Comparison of ENCODE assay signal across 13 cellular contexts in genomic region chr4:176193898-176194297, GRCh38. TPM values are rescaled to one million over a fixed set of nuclear protein-coding genes. Genes with fewer than 3 reads are reported as not detected.
DNase-seq lines count a peak whose midpoint lies in the region; ATAC-seq, FAIRE-seq and TF ChIP-seq lines count a peak whose summit lies in the region.
"Had no signal": no experiment of that assay in that cellular context is flagged by ENCODE, and none has a peak within 500 bp of the region (broad histone marks: within the 10 kb centered on the region; RNA-seq: fewer than 3 reads in every experiment).

No MANE protein-coding gene starts in this region.

- TF ChIP-seq POLR2A in right lobe of liver (IDR thresholded peaks at IDR 0.05), result no peak

- peak overlapping the region; percentile 50 for H3K9ac ChIP-seq in adipocyte (ENCODE audit: low read length)

- H3K9me3 ChIP-seq in adipocyte (ENCODE audit: control insufficient read depth, low read length), result no peaks in the 10 kb centered on the region
- no peaks in the 10 kb centered on the region for H3K9me3 ChIP-seq in lower lobe of right lung
- no peaks in the 10 kb centered on the region for H3K9me3 ChIP-seq in right lobe of liver

- intact Hi-C loops in lower lobe of right lung (cut with DNase I), result no loop called here
- intact Hi-C loops in right lobe of liver (cut with DNase I), result no loop called here

- FAIRE-seq in HTR-8/SVneo (lab: Jason Lieb, UNC), result peak; percentile 9
- FAIRE-seq: D721Med had no signal

- H3K4me3 ChIP-seq in AG09309 (ENCODE audit: control insufficient read depth, low read depth, low read length) (no peak overlapping the region), adipocyte (ENCODE audit: low read length) (peak overlapping the region; percentile 33), retinal pigment epithelial cell (ENCODE audit: low read length) (no peak overlapping the region), lower lobe of right lung (no peak overlapping the region), right lobe of liver (no peak overlapping the region)

- H3K36me3 ChIP-seq in adipocyte (ENCODE audit: control insufficient read depth, insufficient read depth, low read length, severe bottlenecking) (no peaks in the 10 kb centered on the region), lower lobe of right lung (no peaks in the 10 kb centered on the region), right lobe of liver (no peaks in the 10 kb centered on the region)

- H3K27ac ChIP-seq in lower lobe of right lung (no peak overlapping the region), right lobe of liver (no peak overlapping the region)

- 53% methylated on average over 4 of the region's 4 CpGs for WGBS in right lobe of liver (ENCODE audit: insufficient coverage, low coverage, low lambda C conversion rate, missing lambda C conversion rate)

- no peak for TF ChIP-seq CTCF in AG09309 (IDR thresholded peaks at IDR 0.05; ENCODE audit: control insufficient read depth, insufficient read depth, low read depth, low read length, missing control alignments)
- no peak for TF ChIP-seq CTCF in retinal pigment epithelial cell (conservative IDR thresholded peaks at IDR 0.05; ENCODE audit: low read depth, low read length)
- TF ChIP-seq CTCF in lower lobe of right lung (IDR thresholded peaks at IDR 0.05), result no peak
- TF ChIP-seq CTCF in right lobe of liver (IDR thresholded peaks at IDR 0.05), result no peak

- DNase-seq in AG09309 (ENCODE audit: low read depth) (peak; percentile 71), HTR-8/SVneo (ENCODE audit: insufficient read length, low spot score) (no peak), adipocyte (ENCODE audit: low read depth) (peak; percentile 35), retinal pigment epithelial cell (ENCODE audit: low read depth) (peak; percentile 49), lower lobe of right lung (no peak), putamen (ENCODE audit: low spot score) (no peak), right lobe of liver (no peak), NCI-H748 (lab: John Stamatoyannopoulos, UW; ENCODE audit: unreplicated experiment) (no peak)
- DNase-seq: central memory CD4-positive, alpha-beta T cell; hypothalamus; naive thymus-derived CD8-positive, alpha-beta T cell; NCI-H524 treated with DMSO at 0.1 percent for 48 hours had no signal

- no peaks in the 10 kb centered on the region for H3K27me3 ChIP-seq in adipocyte (replicated peaks; ENCODE audit: control insufficient read depth, insufficient read depth, low read length)
- no peaks in the 10 kb centered on the region for H3K27me3 ChIP-seq in lower lobe of right lung (ENCODE audit: low read depth)
- no peaks in the 10 kb centered on the region for H3K27me3 ChIP-seq in right lobe of liver

- ATAC-seq in lower lobe of right lung, result no peak
- no peak for ATAC-seq in right lobe of liver
- ATAC-seq: naive thymus-derived CD8-positive, alpha-beta T cell had no signal

- H3K4me1 ChIP-seq in adipocyte (ENCODE audit: control insufficient read depth, insufficient read depth, low read length) (peaks cover 24% of the 10 kb centered on the region), lower lobe of right lung (peaks cover 12% of the 10 kb centered on the region), right lobe of liver (peaks cover 0 to 5% (median 0%) of the 10 kb centered on the region in 4 donors)

RNA-seq across cellular contexts. Expression of gene SPATA4, which starts 1.5 kb away (rescaled TPM):
- total RNA-seq in lower lobe of right lung (1.2 TPM), right lobe of liver (not detected)
- total RNA-seq: naive thymus-derived CD8-positive, alpha-beta T cell had no signal

Comparison
In these comparisons a context has a peak if more than half of its experiments do, and no peak if none do; other contexts are left out.
1. DNase-seq: peak in AG09309 (single experiment), adipocyte (single experiment) and retinal pigment epithelial cell (single experiment); none in HTR-8/SVneo (single experiment), lower lobe of right lung (single experiment), putamen (single experiment), right lobe of liver (0 of 3) and NCI-H748 (single experiment).